ENCODE assay signal across 18 cellular contexts in the genomic region with DNA sequence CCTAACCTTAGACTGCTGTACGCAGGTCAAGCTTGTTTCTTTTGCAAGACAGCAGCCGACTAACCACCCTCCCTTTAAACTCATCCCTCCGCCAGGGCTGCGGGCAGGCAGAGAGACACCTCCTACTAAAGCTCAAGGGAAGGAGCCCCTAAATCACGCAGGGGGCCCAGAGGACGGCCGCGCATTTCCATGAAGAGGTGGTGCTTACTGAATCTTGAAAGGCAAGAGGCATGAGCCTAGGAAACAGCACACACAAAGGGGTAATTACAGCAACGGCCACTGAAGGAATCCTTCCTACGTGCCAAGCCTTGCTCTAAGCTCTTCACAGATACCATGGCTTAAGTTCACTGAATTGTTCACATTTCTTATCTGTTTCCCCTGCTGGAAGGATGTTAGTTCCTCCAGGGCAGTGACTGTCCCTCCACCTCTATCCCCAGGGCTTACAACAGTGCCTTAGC.
A peak's percentile ranks its signal among the peaks of the same experiment; 100 is the strongest.
DNase-seq lines count a peak whose midpoint lies in the region; ATAC-seq and TF ChIP-seq lines count a peak whose summit lies in the region.
"Had no signal": no experiment of that assay in that cellular context is flagged by ENCODE, and none has a peak within 500 bp of the region (broad histone marks: within the 10 kb centered on the region; RNA-seq: fewer than 3 reads in every experiment).

No MANE protein-coding gene starts in this region.

- no peak overlapping the region for H3K4me3 ChIP-seq in retinal pigment epithelial cell (ENCODE audit: low read length)
- no peak overlapping the region for H3K4me3 ChIP-seq in psoas muscle
- H3K4me3 ChIP-seq: HAP-1, heart left ventricle, pancreas had no signal

- no peak for ATAC-seq in psoas muscle
- ATAC-seq: heart left ventricle, pancreas had no signal

- peak; percentile 3 for TF ChIP-seq CTCF in retinal pigment epithelial cell (conservative IDR thresholded peaks at IDR 0.05; ENCODE audit: low read depth, low read length)
- TF ChIP-seq CTCF in psoas muscle (IDR thresholded peaks at IDR 0.05) = no peak

- no peaks in the 10 kb centered on the region for H3K9me3 ChIP-seq in psoas muscle
- H3K9me3 ChIP-seq: HAP-1, heart left ventricle, pancreas had no signal

- H3K27me3 ChIP-seq in psoas muscle (ENCODE audit: insufficient read depth in 3 of 3, low read length in 2 of 3) = no peaks in the 10 kb centered on the region
- H3K27me3 ChIP-seq: heart left ventricle, pancreas had no signal

- WGBS in psoas muscle, 3 donors = 22 to 39% (median 37%) methylated on average over 10 of the region's 10 CpGs

- no peak overlapping the region for H3K27ac ChIP-seq in psoas muscle
- H3K27ac ChIP-seq: heart left ventricle, pancreas had no signal

- no peaks in the 10 kb centered on the region for H3K4me1 ChIP-seq in psoas muscle
- H3K4me1 ChIP-seq: HAP-1, heart left ventricle, pancreas had no signal

- H3K36me3 ChIP-seq in psoas muscle (ENCODE audit: insufficient read depth in 1 of 2, low read depth in 1 of 2) = no peaks in the 10 kb centered on the region
- H3K36me3 ChIP-seq: HAP-1, heart left ventricle, pancreas had no signal

- intact Hi-C loops in psoas muscle (cut with DNase I) = no loop called here

- DNase-seq in KBM-7 = peak; percentile 16
- DNase-seq in amniotic epithelial cell (ENCODE audit: low read depth) = peak; percentile 52
- DNase-seq in islet precursor cell = peak; percentile 87
- no peak for DNase-seq in retinal pigment epithelial cell (ENCODE audit: low read depth)
- DNase-seq in 8988T = no peak
- no peak for DNase-seq in psoas muscle
- DNase-seq in NCI-H526 treated with DMSO at 0.1 percent for 48 hours (lab: John Stamatoyannopoulos, UW) = no peak
- no peak for DNase-seq in NCI-H2081 (lab: John Stamatoyannopoulos, UW)
- DNase-seq: AML-193, DMS79 treated with DMSO at 0.1 percent for 48 hours, heart left ventricle, Kasumi-1, NCI-H2081 treated with DMSO at 0.1 percent for 48 hours, NCI-H510A treated with DMSO at 0.1 percent for 48 hours, pancreas, RPMI8226, T1000 had no signal

- in situ Hi-C loops in KBM-7 (cut with MboI; ENCODE audit: low pct_unique_long_range_greater_than_20kb, low sequenced_read_pairs) = no loop called here

Comparison
In these comparisons a context has a peak if more than half of its experiments do, and no peak if none do; other contexts are left out.
1. DNase-seq: peak in KBM-7 (single experiment), amniotic epithelial cell (single experiment) and islet precursor cell (single experiment); none in retinal pigment epithelial cell (single experiment), 8988T (single experiment), psoas muscle (0 of 2), NCI-H526 treated with DMSO at 0.1 percent for 48 hours (single experiment) and NCI-H2081 (0 of 2).